In the genomic region with DNA sequence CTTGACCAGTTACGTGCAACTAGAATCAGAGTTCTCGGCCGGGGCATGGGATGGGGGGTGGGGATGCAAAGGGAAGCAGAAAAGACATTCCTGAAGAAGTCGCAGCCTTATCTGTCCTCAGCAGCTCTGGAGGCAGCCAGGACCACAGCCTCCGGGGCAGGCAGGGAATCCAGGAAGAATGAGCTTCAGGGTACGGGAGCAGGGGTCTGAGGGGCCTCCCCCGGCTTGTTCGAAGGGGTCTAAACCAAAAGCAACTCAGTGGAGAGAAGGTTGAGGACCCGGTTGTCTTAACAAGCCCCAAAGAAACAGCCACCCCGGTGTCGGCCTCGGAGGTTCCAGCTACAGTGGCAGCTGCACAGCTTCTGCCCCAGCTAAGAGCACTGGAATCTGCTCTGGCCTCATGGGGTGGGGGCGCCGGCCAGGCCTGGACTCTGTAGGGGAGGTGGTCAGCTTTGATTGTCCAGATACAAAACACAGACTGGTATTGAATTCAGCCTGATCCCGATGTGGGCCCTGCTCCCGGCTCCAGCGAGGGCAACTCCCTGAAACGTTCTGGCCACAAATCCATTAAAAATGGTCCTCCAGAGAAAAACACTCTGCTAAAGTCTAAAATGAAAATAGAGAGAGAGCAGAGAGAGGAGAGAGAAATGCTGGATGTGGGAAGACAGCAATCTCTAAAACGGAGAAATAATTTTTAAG, we compare ENCODE assay signal across 2 cellular contexts.
TF ChIP-seq lines count a peak whose summit lies in the region.

No MANE protein-coding gene starts in this region.

TF ChIP-seq in HEK293, 187 proteins besides CTCF, POLR2A, EP300 and RAD21:
- TF ChIP-seq, protein P1, sequence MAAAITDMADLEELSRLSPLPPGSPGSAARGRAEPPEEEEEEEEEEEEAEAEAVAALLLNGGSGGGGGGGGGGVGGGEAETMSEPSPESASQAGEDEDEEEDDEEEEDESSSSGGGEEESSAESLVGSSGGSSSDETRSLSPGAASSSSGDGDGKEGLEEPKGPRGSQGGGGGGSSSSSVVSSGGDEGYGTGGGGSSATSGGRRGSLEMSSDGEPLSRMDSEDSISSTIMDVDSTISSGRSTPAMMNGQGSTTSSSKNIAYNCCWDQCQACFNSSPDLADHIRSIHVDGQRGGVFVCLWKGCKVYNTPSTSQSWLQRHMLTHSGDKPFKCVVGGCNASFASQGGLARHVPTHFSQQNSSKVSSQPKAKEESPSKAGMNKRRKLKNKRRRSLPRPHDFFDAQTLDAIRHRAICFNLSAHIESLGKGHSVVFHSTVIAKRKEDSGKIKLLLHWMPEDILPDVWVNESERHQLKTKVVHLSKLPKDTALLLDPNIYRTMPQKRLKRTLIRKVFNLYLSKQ (tag by site-specific recombination; IDR thresholded peaks at IDR 0.05; ENCODE audit: borderline replicate concordance): no peak
- TF ChIP-seq, protein P2, sequence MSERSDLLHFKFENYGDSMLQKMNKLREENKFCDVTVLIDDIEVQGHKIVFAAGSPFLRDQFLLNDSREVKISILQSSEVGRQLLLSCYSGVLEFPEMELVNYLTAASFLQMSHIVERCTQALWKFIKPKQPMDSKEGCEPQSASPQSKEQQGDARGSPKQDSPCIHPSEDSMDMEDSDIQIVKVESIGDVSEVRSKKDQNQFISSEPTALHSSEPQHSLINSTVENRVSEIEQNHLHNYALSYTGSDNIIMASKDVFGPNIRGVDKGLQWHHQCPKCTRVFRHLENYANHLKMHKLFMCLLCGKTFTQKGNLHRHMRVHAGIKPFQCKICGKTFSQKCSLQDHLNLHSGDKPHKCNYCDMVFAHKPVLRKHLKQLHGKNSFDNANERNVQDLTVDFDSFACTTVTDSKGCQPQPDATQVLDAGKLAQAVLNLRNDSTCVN (tag by site-specific recombination; optimal IDR thresholded peaks at IDR 0.05): peak; percentile 3
- TF ChIP-seq ZNF660 (tag by site-specific recombination; IDR thresholded peaks at IDR 0.05) (0 out of 2 replicates have a peak, but pooled peaks have one; percentile 4), ZNF335 (tag by site-specific recombination; conservative IDR thresholded peaks at IDR 0.05) (peak; percentile 81), ZNF600 (tag by site-specific recombination; IDR thresholded peaks at IDR 0.05) (0 out of 2 replicates have a peak, but pooled peaks have one; percentile 14), MZF1 (tag by site-specific recombination; IDR thresholded peaks at IDR 0.05; ENCODE audit: borderline replicate concordance) (0 out of 2 replicates have a peak, but pooled peaks have one; percentile 10)

TF ChIP-seq in K562, 482 proteins besides CTCF, POLR2A, EP300 and RAD21:
- peak; percentile 61; the same call in 1 of the 2 replicates for TF ChIP-seq SMARCA4 (IDR thresholded peaks at IDR 0.05)
- TF ChIP-seq HDAC1 (IDR thresholded peaks at IDR 0.05): peak in 1 of 2 experiments; percentile 42; a peak in 1 of 4 replicates
- TF ChIP-seq, protein P3, sequence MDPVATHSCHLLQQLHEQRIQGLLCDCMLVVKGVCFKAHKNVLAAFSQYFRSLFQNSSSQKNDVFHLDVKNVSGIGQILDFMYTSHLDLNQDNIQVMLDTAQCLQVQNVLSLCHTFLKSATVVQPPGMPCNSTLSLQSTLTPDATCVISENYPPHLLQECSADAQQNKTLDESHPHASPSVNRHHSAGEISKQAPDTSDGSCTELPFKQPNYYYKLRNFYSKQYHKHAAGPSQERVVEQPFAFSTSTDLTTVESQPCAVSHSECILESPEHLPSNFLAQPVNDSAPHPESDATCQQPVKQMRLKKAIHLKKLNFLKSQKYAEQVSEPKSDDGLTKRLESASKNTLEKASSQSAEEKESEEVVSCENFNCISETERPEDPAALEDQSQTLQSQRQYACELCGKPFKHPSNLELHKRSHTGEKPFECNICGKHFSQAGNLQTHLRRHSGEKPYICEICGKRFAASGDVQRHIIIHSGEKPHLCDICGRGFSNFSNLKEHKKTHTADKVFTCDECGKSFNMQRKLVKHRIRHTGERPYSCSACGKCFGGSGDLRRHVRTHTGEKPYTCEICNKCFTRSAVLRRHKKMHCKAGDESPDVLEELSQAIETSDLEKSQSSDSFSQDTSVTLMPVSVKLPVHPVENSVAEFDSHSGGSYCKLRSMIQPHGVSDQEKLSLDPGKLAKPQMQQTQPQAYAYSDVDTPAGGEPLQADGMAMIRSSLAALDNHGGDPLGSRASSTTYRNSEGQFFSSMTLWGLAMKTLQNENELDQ (CRISPR knock-in tag; IDR thresholded peaks at IDR 0.05; ENCODE audit: borderline replicate concordance): no peak
- 0 out of 2 replicates have a peak, but pooled peaks have one; percentile 19 for TF ChIP-seq NFIC (IDR thresholded peaks at IDR 0.05)
- TF ChIP-seq CTBP1 (IDR thresholded peaks at IDR 0.05; ENCODE audit: borderline replicate concordance): peak; percentile 61; the same call in 1 of the 2 replicates
- TF ChIP-seq TEAD4 (IDR thresholded peaks at IDR 0.05; ENCODE audit: low read length): peak; percentile 60; the same call in 1 of the 2 replicates
- TF ChIP-seq TEAD4 (CRISPR knock-in tag; IDR thresholded peaks at IDR 0.05; ENCODE audit: borderline replicate concordance): no peak
- peak; percentile 16 for TF ChIP-seq NEUROD1 (IDR thresholded peaks at IDR 0.05; ENCODE audit: borderline replicate concordance, low read depth, low read length, partially characterized antibody)
- 0 out of 4 replicates have a peak, but pooled peaks of 1 of the 2 experiments have one; percentile 49 for TF ChIP-seq KDM4B (IDR thresholded peaks at IDR 0.05; ENCODE audit: borderline replicate concordance in 2 of 2, low read depth in 1 of 2)
- TF ChIP-seq, protein P4, sequence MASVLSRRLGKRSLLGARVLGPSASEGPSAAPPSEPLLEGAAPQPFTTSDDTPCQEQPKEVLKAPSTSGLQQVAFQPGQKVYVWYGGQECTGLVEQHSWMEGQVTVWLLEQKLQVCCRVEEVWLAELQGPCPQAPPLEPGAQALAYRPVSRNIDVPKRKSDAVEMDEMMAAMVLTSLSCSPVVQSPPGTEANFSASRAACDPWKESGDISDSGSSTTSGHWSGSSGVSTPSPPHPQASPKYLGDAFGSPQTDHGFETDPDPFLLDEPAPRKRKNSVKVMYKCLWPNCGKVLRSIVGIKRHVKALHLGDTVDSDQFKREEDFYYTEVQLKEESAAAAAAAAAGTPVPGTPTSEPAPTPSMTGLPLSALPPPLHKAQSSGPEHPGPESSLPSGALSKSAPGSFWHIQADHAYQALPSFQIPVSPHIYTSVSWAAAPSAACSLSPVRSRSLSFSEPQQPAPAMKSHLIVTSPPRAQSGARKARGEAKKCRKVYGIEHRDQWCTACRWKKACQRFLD (CRISPR knock-in tag; IDR thresholded peaks at IDR 0.05): 0 out of 2 replicates have a peak, but pooled peaks have one; percentile 52
- TF ChIP-seq CXXC5 (CRISPR knock-in tag; IDR thresholded peaks at IDR 0.05): peak; percentile 29
- no peak for TF ChIP-seq NFE2 (IDR thresholded peaks at IDR 0.05; ENCODE audit: low read depth)
- TF ChIP-seq ZEB2 (IDR thresholded peaks at IDR 0.05): 0 out of 2 replicates have a peak, but pooled peaks have one; percentile 23
- TF ChIP-seq MAZ (CRISPR knock-in tag; conservative IDR thresholded peaks at IDR 0.05 in 1 of 2, IDR thresholded peaks at IDR 0.05 in 1 of 2): 0 out of 4 replicates have a peak, but pooled peaks of 1 of the 2 experiments have one; percentile 22
- TF ChIP-seq KAT7 (CRISPR knock-in tag; IDR thresholded peaks at IDR 0.05; ENCODE audit: borderline replicate concordance): no peak
- TF ChIP-seq KDM1A (IDR thresholded peaks at IDR 0.05): peak; percentile 48 to 57; a peak in 2 of 4 replicates
- TF ChIP-seq ZNF282 (CRISPR knock-in tag; IDR thresholded peaks at IDR 0.05): no peak
- peak; percentile 36; the same call in 1 of the 2 replicates for TF ChIP-seq NCOR1 (IDR thresholded peaks at IDR 0.05)
- no peak for TF ChIP-seq HNRNPLL (IDR thresholded peaks at IDR 0.05; ENCODE audit: low read depth, low read length, poor library complexity, severe bottlenecking)
- peak in 1 of 2 experiments; percentile 73; a peak in 3 of 4 replicates for TF ChIP-seq RCOR1 (IDR thresholded peaks at IDR 0.05; ENCODE audit: borderline replicate concordance in 1 of 2, low read depth in 2 of 2, low read length in 2 of 2)
- TF ChIP-seq HEY1 (CRISPR knock-in tag; IDR thresholded peaks at IDR 0.05; ENCODE audit: borderline replicate concordance): no peak
- peak; percentile 44 for TF ChIP-seq TAL1 (IDR thresholded peaks at IDR 0.05)
- no peak for TF ChIP-seq RFX1 (IDR thresholded peaks at IDR 0.05)
- TF ChIP-seq, protein P5, sequence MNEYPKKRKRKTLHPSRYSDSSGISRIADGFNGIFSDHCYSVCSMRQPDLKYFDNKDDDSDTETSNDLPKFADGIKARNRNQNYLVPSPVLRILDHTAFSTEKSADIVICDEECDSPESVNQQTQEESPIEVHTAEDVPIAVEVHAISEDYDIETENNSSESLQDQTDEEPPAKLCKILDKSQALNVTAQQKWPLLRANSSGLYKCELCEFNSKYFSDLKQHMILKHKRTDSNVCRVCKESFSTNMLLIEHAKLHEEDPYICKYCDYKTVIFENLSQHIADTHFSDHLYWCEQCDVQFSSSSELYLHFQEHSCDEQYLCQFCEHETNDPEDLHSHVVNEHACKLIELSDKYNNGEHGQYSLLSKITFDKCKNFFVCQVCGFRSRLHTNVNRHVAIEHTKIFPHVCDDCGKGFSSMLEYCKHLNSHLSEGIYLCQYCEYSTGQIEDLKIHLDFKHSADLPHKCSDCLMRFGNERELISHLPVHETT (CRISPR knock-in tag; conservative IDR thresholded peaks at IDR 0.05 in 1 of 2, IDR thresholded peaks at IDR 0.05 in 1 of 2): 0 out of 4 replicates have a peak, but pooled peaks of 1 of the 2 experiments have one; percentile 36
- TF ChIP-seq ZZZ3 (IDR thresholded peaks at IDR 0.05): no peak
- no peak for TF ChIP-seq FOS (IDR thresholded peaks at IDR 0.05; ENCODE audit: extremely low read depth, insufficient read length)
- no peak for TF ChIP-seq ATF1 (CRISPR knock-in tag; IDR thresholded peaks at IDR 0.05)
- 0 out of 2 replicates have a peak, but pooled peaks have one; percentile 7 for TF ChIP-seq ATF1 (tag; IDR thresholded peaks at IDR 0.05)
- TF ChIP-seq TEAD1 (CRISPR knock-in tag; IDR thresholded peaks at IDR 0.05): no peak
- TF ChIP-seq SMARCE1 (IDR thresholded peaks at IDR 0.05): 0 out of 2 replicates have a peak, but pooled peaks have one; percentile 22
- TF ChIP-seq ETV6 (IDR thresholded peaks at IDR 0.05; ENCODE audit: borderline replicate concordance in 1 of 2, low read depth in 2 of 2, low read length in 1 of 2): no peak
- no peak for TF ChIP-seq ETV6 (CRISPR knock-in tag; IDR thresholded peaks at IDR 0.05; ENCODE audit: borderline replicate concordance)
- TF ChIP-seq CBFA2T3 (IDR thresholded peaks at IDR 0.05): peak; percentile 67
- TF ChIP-seq ARID1B (IDR thresholded peaks at IDR 0.05): peak; percentile 80
- peak; percentile 31; the same call in 1 of the 2 replicates for TF ChIP-seq SMAD4 (CRISPR knock-in tag; conservative IDR thresholded peaks at IDR 0.05)
- peak; percentile 63 for TF ChIP-seq TCF3 (CRISPR knock-in tag; IDR thresholded peaks at IDR 0.05)
- TF ChIP-seq ZC3H11A (IDR thresholded peaks at IDR 0.05; ENCODE audit: low read depth, low read length): no peak
